1 cellular context compared by ENCODE assay signal in genomic region chr11:129143335-129143734, GRCh38.
A peak's percentile ranks its signal among the peaks of the same experiment; 100 is the strongest.
TF ChIP-seq lines count a peak whose summit lies in the region.

No MANE protein-coding gene starts in this region.

TF ChIP-seq in HepG2, 621 proteins besides CTCF, POLR2A, EP300 and RAD21 (continued from another document):
- no peak for TF ChIP-seq ZFP91 (CRISPR knock-in tag; IDR thresholded peaks at IDR 0.05; ENCODE audit: borderline replicate concordance)
- TF ChIP-seq TFDP1 (CRISPR knock-in tag; IDR thresholded peaks at IDR 0.05; ENCODE audit: borderline replicate concordance): peak; percentile 18; the same call in 1 of the 2 replicates
- TF ChIP-seq ZBTB20 (CRISPR knock-in tag; IDR thresholded peaks at IDR 0.05; ENCODE audit: borderline replicate concordance, low read depth): peak; percentile 45; the same call in 1 of the 2 replicates
- TF ChIP-seq ZMYM4 (CRISPR knock-in tag; IDR thresholded peaks at IDR 0.05): peak; percentile 44; the same call in 1 of the 2 replicates
- peak; percentile 24; the same call in 1 of the 2 replicates for TF ChIP-seq BHLHE40 (IDR thresholded peaks at IDR 0.05; ENCODE audit: low read length)
- TF ChIP-seq CREM (IDR thresholded peaks at IDR 0.05): 0 out of 2 replicates have a peak, but pooled peaks have one; percentile 15
- no peak for TF ChIP-seq CREM (CRISPR knock-in tag; IDR thresholded peaks at IDR 0.05)
- no peak for TF ChIP-seq LCORL (IDR thresholded peaks at IDR 0.05)
- TF ChIP-seq LCORL (CRISPR knock-in tag; IDR thresholded peaks at IDR 0.05): peak; percentile 56; the same call in 1 of the 2 replicates
- no peak for TF ChIP-seq ZBTB7A (CRISPR knock-in tag; IDR thresholded peaks at IDR 0.05)
- TF ChIP-seq TEAD2 (CRISPR knock-in tag; IDR thresholded peaks at IDR 0.05): no peak
- TF ChIP-seq ZNF44 (CRISPR knock-in tag; IDR thresholded peaks at IDR 0.05): no peak
- TF ChIP-seq FOSL1 (CRISPR knock-in tag; IDR thresholded peaks at IDR 0.05; ENCODE audit: borderline replicate concordance): peak; percentile 93
- TF ChIP-seq ZBTB10 (CRISPR knock-in tag; IDR thresholded peaks at IDR 0.05; ENCODE audit: borderline replicate concordance): no peak
- TF ChIP-seq ASH2L (IDR thresholded peaks at IDR 0.05; ENCODE audit: insufficient read length, low read depth, low read length): peak; percentile 76
- no peak for TF ChIP-seq HMGA1 (CRISPR knock-in tag; conservative IDR thresholded peaks at IDR 0.05)
- TF ChIP-seq XRCC5 (optimal IDR thresholded peaks at IDR 0.05; ENCODE audit: low read length): peak; percentile 68
- no peak for TF ChIP-seq NR2F6 (IDR thresholded peaks at IDR 0.05)
- peak; percentile 30; the same call in 1 of the 2 replicates for TF ChIP-seq NR2F6 (CRISPR knock-in tag; IDR thresholded peaks at IDR 0.05)
- peak; percentile 12; the same call in 1 of the 2 replicates for TF ChIP-seq SOX13 (IDR thresholded peaks at IDR 0.05)
- peak in 1 of 2 experiments; percentile 88; a peak in 2 of 4 replicates for TF ChIP-seq SOX13 (CRISPR knock-in tag; conservative IDR thresholded peaks at IDR 0.05 in 1 of 2, IDR thresholded peaks at IDR 0.05 in 1 of 2)
- TF ChIP-seq IKZF5 (CRISPR knock-in tag; IDR thresholded peaks at IDR 0.05): peak; percentile 61; the same call in 1 of the 2 replicates
- peak; percentile 97 for TF ChIP-seq ZSCAN20 (CRISPR knock-in tag; IDR thresholded peaks at IDR 0.05; ENCODE audit: borderline replicate concordance)
- peak; percentile 85 for TF ChIP-seq SOX5 (CRISPR knock-in tag; IDR thresholded peaks at IDR 0.05; ENCODE audit: borderline replicate concordance)
- peak; percentile 42; the same call in 1 of the 2 replicates for TF ChIP-seq KDM2A (CRISPR knock-in tag; IDR thresholded peaks at IDR 0.05; ENCODE audit: borderline replicate concordance, low read depth)
- peak; percentile 89 for TF ChIP-seq JUNB (CRISPR knock-in tag; IDR thresholded peaks at IDR 0.05; ENCODE audit: borderline replicate concordance)
